1 cellular context compared by ENCODE assay signal in genomic region chr7:138755331-138755747, GRCh38.
TF ChIP-seq lines count a peak whose summit lies in the region.

No MANE protein-coding gene starts in this region.

TF ChIP-seq in IMR-90, 13 proteins besides CTCF, POLR2A, EP300 and RAD21:
- TF ChIP-seq ELK1 (IDR thresholded peaks at IDR 0.05; ENCODE audit: borderline replicate concordance, low read depth, low read length) = no peak
- TF ChIP-seq USF2 (IDR thresholded peaks at IDR 0.05; ENCODE audit: low read depth, low read length) = no peak
